ENCODE assay signal across 12 cellular contexts in the genomic region with DNA sequence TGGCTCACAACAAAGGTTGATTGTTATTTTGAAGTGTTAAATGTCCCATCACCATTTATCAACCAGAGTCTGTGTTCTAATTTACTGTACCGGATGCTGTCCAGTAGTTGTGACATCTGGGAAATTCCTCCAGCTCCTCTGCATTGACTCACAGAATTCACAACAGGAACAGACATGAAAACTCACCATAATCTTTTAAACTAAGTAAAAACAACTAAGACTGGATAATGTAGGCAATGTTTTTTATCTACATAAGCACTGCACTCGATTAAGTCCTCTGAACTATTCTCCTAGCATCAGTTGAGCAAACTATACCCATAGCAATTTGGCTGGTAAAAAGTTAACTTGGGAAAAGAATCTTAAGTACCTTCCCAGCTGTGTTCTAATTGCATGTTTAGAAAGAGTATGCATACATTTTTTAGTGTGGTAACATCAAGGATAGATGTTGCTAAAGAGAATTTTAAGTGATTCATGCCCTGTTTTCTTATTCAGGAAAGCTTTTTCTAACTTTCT. TPM values are rescaled to one million over a fixed set of nuclear protein-coding genes. Genes with fewer than 3 reads are reported as not detected.
DNase-seq lines count a peak whose midpoint lies in the region; ATAC-seq and TF ChIP-seq lines count a peak whose summit lies in the region.
"Had no signal": no experiment of that assay in that cellular context is flagged by ENCODE, and none has a peak within 500 bp of the region (broad histone marks: within the 10 kb centered on the region; RNA-seq: fewer than 3 reads in every experiment).

No MANE protein-coding gene starts in this region.

- H3K27ac Mint-ChIP-seq in CD4-positive, alpha-beta memory T cell = peak overlapping the region in 6 of 7 donors; percentile 61 to 74 (median 68)
- peak overlapping the region in 8 of 10 donors; percentile 2 to 78 (median 56) for H3K27ac Mint-ChIP-seq in naive thymus-derived CD8-positive, alpha-beta T cell

- no peaks in the 10 kb centered on the region for H3K36me3 ChIP-seq in CD4-positive, alpha-beta memory T cell (ENCODE audit: insufficient read depth, low read length)
- H3K36me3 ChIP-seq: stomach had no signal

- peaks cover 0 to 2% (median 0%) of the 10 kb centered on the region in 8 donors for H3K9me3 Mint-ChIP-seq in CD4-positive, alpha-beta memory T cell
- peaks cover 0 to 1% (median 0%) of the 10 kb centered on the region in 9 donors for H3K9me3 Mint-ChIP-seq in naive thymus-derived CD8-positive, alpha-beta T cell

- POLR2A ChIA-PET in CD4-positive, alpha-beta memory T cell (lab: Charles Lee; ENCODE audit: partially characterized antibody) = interaction anchor here (1.2 kb wide), 1 partner anchor 8 kb away, joined by 6 read pairs; no protein-coding TSS in a partner anchor
- POLR2A ChIA-PET in naive thymus-derived CD8-positive, alpha-beta T cell (lab: Charles Lee) = interaction anchor here (0.8 kb wide), 1 partner anchor 54 kb away, joined by 3 read pairs; no protein-coding TSS in a partner anchor

- no peak for ATAC-seq in naive thymus-derived CD8-positive, alpha-beta T cell
- ATAC-seq in HG02870 (IDR thresholded peaks at IDR 0.05; ENCODE audit: unreplicated experiment) (no peak), GM21786 (IDR thresholded peaks at IDR 0.05; ENCODE audit: unreplicated experiment) (no peak), HG03039 (IDR thresholded peaks at IDR 0.05; ENCODE audit: unreplicated experiment) (no peak)

- H3K27me3 Mint-ChIP-seq in CD4-positive, alpha-beta memory T cell = no peaks in the 10 kb centered on the region
- no peaks in the 10 kb centered on the region for H3K27me3 Mint-ChIP-seq in naive thymus-derived CD8-positive, alpha-beta T cell

- no peaks in the 10 kb centered on the region for H3K9me3 ChIP-seq in CD4-positive, alpha-beta memory T cell (ENCODE audit: control insufficient read depth in 1 of 2, low read length in 2 of 2)

- H3K4me1 Mint-ChIP-seq in CD4-positive, alpha-beta memory T cell = peaks cover 33 to 51% (median 42%) of the 10 kb centered on the region in 4 donors
- peaks cover 25 to 55% (median 47%) of the 10 kb centered on the region in 4 donors for H3K4me1 Mint-ChIP-seq in naive thymus-derived CD8-positive, alpha-beta T cell

- no peak for TF ChIP-seq CTCF in NB4 (IDR thresholded peaks at IDR 0.05; ENCODE audit: low read depth, low read length)

- no peaks in the 10 kb centered on the region for H3K27me3 ChIP-seq in CD4-positive, alpha-beta memory T cell (ENCODE audit: insufficient read depth, low read length)
- H3K27me3 ChIP-seq: stomach had no signal

- no peak for TF ChIP-seq POLR2A in NB4 (IDR thresholded peaks at IDR 0.05; ENCODE audit: extremely low read depth, insufficient read length)

- no peak for DNase-seq in CD4-positive, alpha-beta memory T cell
- DNase-seq in NB4 (ENCODE audit: low read depth) = peak; percentile 7
- peak; percentile 45 for DNase-seq in dermis blood vessel endothelial cell
- DNase-seq in naive thymus-derived CD8-positive, alpha-beta T cell = no peak
- DNase-seq in midbrain (lab: John Stamatoyannopoulos, UW) = no peak
- DNase-seq: activated effector memory CD4-positive, alpha-beta T cell treated with anti-CD3 and anti-CD28 coated beads, Interleukin-2, amount 50 U/mL, for 16 hours; hypothalamus; NCI-H2029 treated with DMSO at 0.1 percent for 48 hours; stomach had no signal

- intact Hi-C loops in CD4-positive, alpha-beta memory T cell (cut with micrococcal nuclease) = no loop called here

- peaks cover 0 to 5% of the 10 kb centered on the region in 2 donors for H3K36me3 Mint-ChIP-seq in CD4-positive, alpha-beta memory T cell
- H3K36me3 Mint-ChIP-seq in naive thymus-derived CD8-positive, alpha-beta T cell = peaks cover 0 to 3% (median 0%) of the 10 kb centered on the region in 3 donors

- peak overlapping the region in 4 of 8 donors; percentile 15 to 64 (median 36) for H3K4me3 Mint-ChIP-seq in CD4-positive, alpha-beta memory T cell
- H3K4me3 Mint-ChIP-seq in naive thymus-derived CD8-positive, alpha-beta T cell = peak overlapping the region in 5 of 10 donors; percentile 7 to 43 (median 36)

- H3K27ac ChIP-seq in CD4-positive, alpha-beta memory T cell (ENCODE audit: low read depth, low read length) = no peak overlapping the region

- H3K4me3 ChIP-seq in CD4-positive, alpha-beta memory T cell (ENCODE audit: low read length in 2 of 2) = no peak overlapping the region
- no peak overlapping the region for H3K4me3 ChIP-seq in NB4 (ENCODE audit: low read depth, low read length)
- H3K4me3 ChIP-seq: stomach had no signal

- peaks cover 42% of the 10 kb centered on the region for H3K4me1 ChIP-seq in CD4-positive, alpha-beta memory T cell (ENCODE audit: insufficient read depth, low read length)
- H3K4me1 ChIP-seq: stomach had no signal

- CTCF ChIA-PET in CD4-positive, alpha-beta memory T cell (lab: Charles Lee; ENCODE audit: partially characterized antibody) = no interaction called here

RNA-seq across cellular contexts. Expression of gene MYO1B, which starts 42.9 kb away (rescaled TPM):
- under 1 TPM; 0.12 to 0.14 TPM for total RNA-seq in CD4-positive, alpha-beta memory T cell
- polyA plus RNA-seq in CD4-positive, alpha-beta memory T cell = under 1 TPM; 0.20 to 0.38 TPM
- 131 and 133 TPM in 2 replicates for total RNA-seq in dermis blood vessel endothelial cell
- total RNA-seq in naive thymus-derived CD8-positive, alpha-beta T cell = under 1 TPM; 0.44 to 0.96 TPM
- under 1 TPM; 0.20 to 0.76 (median 0.43) TPM for polyA plus RNA-seq in naive thymus-derived CD8-positive, alpha-beta T cell

RNA-seq across cellular contexts. Expression of gene STAT4, which starts 51.5 kb away (rescaled TPM):
- total RNA-seq in CD4-positive, alpha-beta memory T cell = 100 to 1,000 TPM; 114 to 119 TPM
- polyA plus RNA-seq in CD4-positive, alpha-beta memory T cell = 10 to 100 TPM; 69.7 to 76.6 TPM
- total RNA-seq in dermis blood vessel endothelial cell = 0.51 and 1.6 TPM in 2 replicates
- 100 to 1,000 TPM; 134 to 137 TPM for total RNA-seq in naive thymus-derived CD8-positive, alpha-beta T cell
- 10 to 100 TPM; 63.2 to 75.8 (median 73.7) TPM for polyA plus RNA-seq in naive thymus-derived CD8-positive, alpha-beta T cell

Comparison
In these comparisons a context has a peak if more than half of its experiments do, and no peak if none do; other contexts are left out.
1. DNase-seq: peak in NB4 (single experiment) and dermis blood vessel endothelial cell (single experiment); none in CD4-positive, alpha-beta memory T cell (0 of 5), naive thymus-derived CD8-positive, alpha-beta T cell (0 of 10) and midbrain (single experiment).
2. RNA of gene MYO1B, which starts 42.9 kb away (total RNA-seq): 131 to 133 TPM in dermis blood vessel endothelial cell; 0.44 to 0.96 TPM in naive thymus-derived CD8-positive, alpha-beta T cell and 0.12 to 0.14 TPM in CD4-positive, alpha-beta memory T cell; every median in the first group is over 10 times any median in the second.
3. RNA of gene STAT4, which starts 51.5 kb away (total RNA-seq): 134 to 137 TPM in naive thymus-derived CD8-positive, alpha-beta T cell and 114 to 119 TPM in CD4-positive, alpha-beta memory T cell; 0.51 to 1.6 TPM in dermis blood vessel endothelial cell; every median in the first group is over 10 times any median in the second.